In genomic region chr7:130187360-130187759, GRCh38 we compare ENCODE assay signal across 1 cellular context.
A peak's percentile ranks its signal among the peaks of the same experiment; 100 is the strongest.
TF ChIP-seq lines count a peak whose summit lies in the region.

No MANE protein-coding gene starts in this region.

TF ChIP-seq in K562, 482 proteins besides CTCF, POLR2A, EP300 and RAD21 (continued from another document):
- TF ChIP-seq CEBPZ (IDR thresholded peaks at IDR 0.05; ENCODE audit: borderline replicate concordance, low read depth, low read length) (no peak), ZNF507 (tag; conservative IDR thresholded peaks at IDR 0.05) (no peak), FUS (optimal IDR thresholded peaks at IDR 0.05; ENCODE audit: low read depth, low read length) (no peak), SIN3B (IDR thresholded peaks at IDR 0.05; ENCODE audit: low read depth) (no peak), NFE2L1 (tag; IDR thresholded peaks at IDR 0.05; ENCODE audit: borderline replicate concordance, low read depth) (no peak), SAFB2 (IDR thresholded peaks at IDR 0.05; ENCODE audit: borderline replicate concordance, low read depth, low read length, severe bottlenecking) (no peak), TAF9B (IDR thresholded peaks at IDR 0.05; ENCODE audit: partially characterized antibody) (no peak), TEAD4 (IDR thresholded peaks at IDR 0.05; ENCODE audit: low read length) (peak; percentile 64), TEAD4 (CRISPR knock-in tag; IDR thresholded peaks at IDR 0.05; ENCODE audit: borderline replicate concordance) (no peak), GATA2 (CRISPR knock-in tag; IDR thresholded peaks at IDR 0.05) (no peak), THRB (CRISPR knock-in tag; conservative IDR thresholded peaks at IDR 0.05) (no peak), USF1 (CRISPR knock-in tag; IDR thresholded peaks at IDR 0.05) (no peak), GABPB1 (CRISPR knock-in tag; IDR thresholded peaks at IDR 0.05) (no peak), NONO (IDR thresholded peaks at IDR 0.05; ENCODE audit: low read depth in 2 of 2, low read length in 1 of 2) (no peak), KHSRP (IDR thresholded peaks at IDR 0.05) (no peak), ZNF75A (CRISPR knock-in tag; IDR thresholded peaks at IDR 0.05) (no peak), U2AF1 (optimal IDR thresholded peaks at IDR 0.05; ENCODE audit: low read depth, low read length) (no peak), CBFA2T3 (IDR thresholded peaks at IDR 0.05) (peak; percentile 88), ZNF146 (CRISPR knock-in tag; IDR thresholded peaks at IDR 0.05; ENCODE audit: unreplicated experiment) (no peak), NR2C2 (CRISPR knock-in tag; IDR thresholded peaks at IDR 0.05) (no peak), NR2C2 (tag; IDR thresholded peaks at IDR 0.05) (no peak), HOMEZ (CRISPR knock-in tag; IDR thresholded peaks at IDR 0.05) (no peak), JUNB (CRISPR knock-in tag; conservative IDR thresholded peaks at IDR 0.05) (no peak), ZNF778 (CRISPR knock-in tag; IDR thresholded peaks at IDR 0.05) (no peak), ILF3 (IDR thresholded peaks at IDR 0.05; ENCODE audit: borderline replicate concordance) (no peak), ZNF696 (CRISPR knock-in tag; conservative IDR thresholded peaks at IDR 0.05) (no peak), HDAC2 (IDR thresholded peaks at IDR 0.05) (peak; percentile 96), ELF4 (CRISPR knock-in tag; IDR thresholded peaks at IDR 0.05) (no peak), HMG20B (CRISPR knock-in tag; IDR thresholded peaks at IDR 0.05) (no peak), ZNF41 (CRISPR knock-in tag; conservative IDR thresholded peaks at IDR 0.05) (no peak), ETS2 (tag; IDR thresholded peaks at IDR 0.05; ENCODE audit: borderline replicate concordance, poor library complexity, severe bottlenecking) (no peak), ATF1 (CRISPR knock-in tag; IDR thresholded peaks at IDR 0.05) (no peak), ATF1 (tag; IDR thresholded peaks at IDR 0.05) (no peak), ZBTB12 (CRISPR knock-in tag; IDR thresholded peaks at IDR 0.05) (no peak), ZNF76 (CRISPR knock-in tag; IDR thresholded peaks at IDR 0.05; ENCODE audit: borderline replicate concordance) (no peak), ARID1B (IDR thresholded peaks at IDR 0.05) (peak; percentile 49; the same call in 1 of the 2 replicates), SMC3 (conservative IDR thresholded peaks at IDR 0.05; ENCODE audit: insufficient read depth, low read depth, low read length) (no peak), GATAD2A (IDR thresholded peaks at IDR 0.05) (no peak), RBM14 (IDR thresholded peaks at IDR 0.05; ENCODE audit: borderline replicate concordance, insufficient read depth, low read depth, low read length) (no peak), ATF3 (IDR thresholded peaks at IDR 0.05) (no peak), ATF3 (CRISPR knock-in tag; conservative IDR thresholded peaks at IDR 0.05) (no peak), E2F3 (CRISPR knock-in tag; IDR thresholded peaks at IDR 0.05) (no peak), NR4A1 (CRISPR knock-in tag; IDR thresholded peaks at IDR 0.05) (no peak), NR4A1 (tag; IDR thresholded peaks at IDR 0.05) (no peak)
